Comparison of ENCODE assay signal across 9 cellular contexts in the genomic region with DNA sequence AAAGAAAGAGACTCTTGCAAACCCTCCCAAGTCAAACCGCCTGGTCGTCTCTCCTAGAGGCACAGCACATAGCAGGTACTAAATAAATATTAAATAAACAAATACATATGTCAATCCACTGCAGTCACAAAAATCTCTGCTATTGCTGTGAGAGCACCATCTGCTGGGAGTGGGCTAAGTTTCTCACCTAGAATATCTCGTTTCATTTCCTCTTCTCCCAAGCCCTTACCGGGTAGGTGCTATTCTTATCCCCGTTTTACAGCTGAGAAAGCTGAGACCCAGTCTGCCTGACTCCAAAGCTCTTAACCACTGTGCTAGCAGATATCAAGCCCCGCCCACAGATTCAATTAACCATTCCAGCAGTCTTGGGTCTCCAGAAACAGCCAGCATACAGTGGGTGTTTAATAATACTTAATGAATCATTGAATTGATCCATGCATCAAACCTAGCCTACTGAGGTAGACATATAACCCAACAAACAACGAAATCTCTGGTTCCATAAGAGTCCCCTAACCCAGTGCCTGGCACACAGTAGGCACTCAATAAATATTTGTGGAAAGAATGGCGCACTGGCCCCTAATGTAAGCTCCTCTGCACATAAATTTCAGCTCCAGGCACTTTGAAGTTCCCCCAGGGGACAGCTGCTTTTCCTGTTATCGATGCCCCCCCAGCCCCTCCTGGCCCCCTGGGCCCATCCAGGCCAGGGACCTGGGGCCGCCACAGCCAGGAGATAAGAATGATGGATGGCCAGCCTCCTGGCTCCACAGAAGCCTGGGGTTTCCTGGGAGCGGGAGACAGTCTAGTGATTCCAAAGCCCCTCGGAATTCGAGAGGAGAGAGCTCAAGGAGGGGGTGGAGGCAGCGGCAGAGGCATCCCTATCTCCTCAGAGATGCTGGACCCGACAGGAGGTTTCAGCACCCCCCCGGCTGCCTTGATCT.
DNase-seq lines count a peak whose midpoint lies in the region; ATAC-seq and TF ChIP-seq lines count a peak whose summit lies in the region.
"Had no signal": no experiment of that assay in that cellular context is flagged by ENCODE, and none has a peak within 500 bp of the region (broad histone marks: within the 10 kb centered on the region; RNA-seq: fewer than 3 reads in every experiment).

No MANE protein-coding gene starts in this region.

- H3K36me3 Mint-ChIP-seq in HFFc6 (ENCODE audit: low read depth) (no peaks in the 10 kb centered on the region), immature natural killer cell (no peaks in the 10 kb centered on the region)

- in situ Hi-C loops in KBM-7 (cut with MboI; ENCODE audit: low pct_unique_long_range_greater_than_20kb, low sequenced_read_pairs), result no loop called here

- H3K27ac Mint-ChIP-seq in HFFc6, result no peak overlapping the region
- H3K27ac Mint-ChIP-seq in immature natural killer cell, result no peak overlapping the region

- peaks cover 42% of the 10 kb centered on the region for H3K27me3 Mint-ChIP-seq in HFFc6 (ENCODE audit: insufficient read depth)
- H3K27me3 Mint-ChIP-seq in immature natural killer cell (ENCODE audit: low read depth in 3 of 3), result peaks cover 2 to 12% (median 2%) of the 10 kb centered on the region in 3 donors

- no peaks in the 10 kb centered on the region for H3K36me3 ChIP-seq in hepatocyte (replicated peaks; ENCODE audit: insufficient read depth, low read depth)
- no peaks in the 10 kb centered on the region for H3K36me3 ChIP-seq in gastroesophageal sphincter

- H3K4me1 ChIP-seq in hepatocyte (ENCODE audit: insufficient read depth) (no peaks in the 10 kb centered on the region), gastroesophageal sphincter (no peaks in the 10 kb centered on the region)

- H3K4me2 ChIP-seq in hepatocyte, result no peak overlapping the region

- ATAC-seq in GM18499 (IDR thresholded peaks at IDR 0.05; ENCODE audit: insufficient read depth, unreplicated experiment) (peak; percentile 84), GM21717 (IDR thresholded peaks at IDR 0.05; ENCODE audit: unreplicated experiment) (peak; percentile 97), gastroesophageal sphincter (no peak)

- H3K4me3 Mint-ChIP-seq in HFFc6, result no peak overlapping the region
- H3K4me3 Mint-ChIP-seq in immature natural killer cell, result no peak overlapping the region

- peaks cover 13% of the 10 kb centered on the region for H3K27me3 ChIP-seq in hepatocyte
- peaks cover 53% of the 10 kb centered on the region for H3K27me3 ChIP-seq in gastroesophageal sphincter

- H3K4me3 ChIP-seq in hepatocyte (no peak overlapping the region), gastroesophageal sphincter (no peak overlapping the region)
- H3K4me3 ChIP-seq: lung had no signal

- no peak overlapping the region for H2AFZ ChIP-seq in hepatocyte

- no peak for TF ChIP-seq EP300 in gastroesophageal sphincter (IDR thresholded peaks at IDR 0.05)

- H3K27ac ChIP-seq in hepatocyte (no peak overlapping the region), gastroesophageal sphincter (no peak overlapping the region)

- H3K9me3 Mint-ChIP-seq in HFFc6 (no peaks in the 10 kb centered on the region), immature natural killer cell (no peaks in the 10 kb centered on the region)

- TF ChIP-seq CTCF in hepatocyte (IDR thresholded peaks at IDR 0.05; ENCODE audit: poor library complexity) (peak; percentile 33), gastroesophageal sphincter (IDR thresholded peaks at IDR 0.05) (no peak), HFFc6 (IDR thresholded peaks at IDR 0.05) (no peak)

- no peak for TF ChIP-seq POLR2A in gastroesophageal sphincter (IDR thresholded peaks at IDR 0.05)

- no peaks in the 10 kb centered on the region for H3K9me2 ChIP-seq in hepatocyte (replicated peaks; ENCODE audit: insufficient read depth)

- no peaks in the 10 kb centered on the region for H3K9me3 ChIP-seq in hepatocyte (ENCODE audit: low read depth)
- no peaks in the 10 kb centered on the region for H3K9me3 ChIP-seq in gastroesophageal sphincter

- DNase-seq in KBM-7 (peak; percentile 1), hepatocyte (ENCODE audit: low spot score) (no peak), T-helper 9 cell (no peak), HFFc6 (no peak), immature natural killer cell (no peak)

- H3K4me1 Mint-ChIP-seq in HFFc6 (ENCODE audit: low read depth), result no peaks in the 10 kb centered on the region
- no peaks in the 10 kb centered on the region for H3K4me1 Mint-ChIP-seq in immature natural killer cell

- WGBS in hepatocyte (ENCODE audit: low lambda C conversion rate, missing lambda C conversion rate), result 26% methylated on average over 16 of the region's 16 CpGs
- WGBS in gastroesophageal sphincter (ENCODE audit: low coverage in 1 of 2), 2 donors, result 16 to 22% methylated on average over 6 to 11 of the region's 16 CpGs

- H4K20me1 ChIP-seq in hepatocyte (ENCODE audit: insufficient read depth, poor library complexity, severe bottlenecking), result no peaks in the 10 kb centered on the region

- H3K79me2 ChIP-seq in hepatocyte, result no peaks in the 10 kb centered on the region
